In the genomic region with DNA sequence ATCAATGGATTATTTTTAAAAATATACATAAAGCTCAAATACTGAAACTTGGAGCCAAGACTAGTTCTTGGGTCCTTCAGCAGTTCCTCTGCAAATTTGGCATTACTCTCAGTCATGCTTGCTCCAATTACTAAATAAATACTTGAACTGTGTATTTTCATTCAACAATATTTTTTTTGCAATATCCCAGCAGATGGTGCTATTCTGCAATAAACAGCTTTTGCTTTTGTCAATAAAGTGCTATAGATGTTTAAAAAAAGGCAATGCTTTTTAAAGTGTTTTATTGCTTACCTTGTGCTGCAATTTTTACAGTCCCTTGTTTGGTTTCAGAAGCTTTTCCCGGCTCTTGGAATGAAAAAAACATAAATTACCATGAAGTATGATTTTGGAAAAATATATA, we compare ENCODE assay signal across 8 cellular contexts.
DNase-seq lines count a peak whose midpoint lies in the region; ATAC-seq, FAIRE-seq and TF ChIP-seq lines count a peak whose summit lies in the region.

No MANE protein-coding gene starts in this region.

- no peaks in the 10 kb centered on the region for H3K36me3 Mint-ChIP-seq in CD14-positive monocyte

- no peaks in the 10 kb centered on the region for H3K4me1 Mint-ChIP-seq in CD14-positive monocyte

- no peaks in the 10 kb centered on the region for H3K79me2 ChIP-seq in Loucy (ENCODE audit: insufficient read depth, low read length)

- no peaks in the 10 kb centered on the region for H3K9me2 ChIP-seq in Loucy (replicated peaks; ENCODE audit: low read depth, low read length)

- no peaks in the 10 kb centered on the region for H3K27me3 Mint-ChIP-seq in CD14-positive monocyte (ENCODE audit: low read depth in 3 of 3)

- H3K9me3 ChIP-seq in Loucy (ENCODE audit: insufficient read depth, low read depth, low read length) (no peaks in the 10 kb centered on the region), kidney (ENCODE audit: control insufficient read depth in 1 of 2, low read length in 2 of 2) (no peaks in the 10 kb centered on the region)

- no peak overlapping the region for H2AFZ ChIP-seq in Loucy (ENCODE audit: low read length)

- no peak overlapping the region for H3K4me2 ChIP-seq in Loucy (ENCODE audit: low read depth, low read length, poor library complexity, severe bottlenecking)

- ATAC-seq in GM18909 (IDR thresholded peaks at IDR 0.05; ENCODE audit: poor library complexity, unreplicated experiment) = no peak

- H3K9me3 Mint-ChIP-seq in CD14-positive monocyte = no peaks in the 10 kb centered on the region

- no peak overlapping the region for H3K27ac ChIP-seq in kidney (ENCODE audit: low read depth in 2 of 2, low read length in 2 of 2)

- H3K27ac Mint-ChIP-seq in CD14-positive monocyte = no peak overlapping the region

- no peak for FAIRE-seq in kidney (lab: Jason Lieb, UNC)

- H3K4me3 Mint-ChIP-seq in CD14-positive monocyte = no peak overlapping the region

- H3K4me3 ChIP-seq in Loucy (ENCODE audit: low read length, poor library complexity, severe bottlenecking) (no peak overlapping the region), kidney (ENCODE audit: low read length in 2 of 2) (no peak overlapping the region)

- H3K4me1 ChIP-seq in Loucy (ENCODE audit: insufficient read depth, low read length, poor library complexity, severe bottlenecking) (no peaks in the 10 kb centered on the region), kidney (ENCODE audit: control insufficient read depth in 1 of 2, insufficient read depth in 1 of 2, low read depth in 1 of 2, low read length in 2 of 2) (no peaks in the 10 kb centered on the region)

- TF ChIP-seq CTCF in Loucy (conservative IDR thresholded peaks at IDR 0.05; ENCODE audit: low read length) = peak; percentile 72
- peak; percentile 2 for TF ChIP-seq CTCF in kidney (IDR thresholded peaks at IDR 0.05; ENCODE audit: borderline replicate concordance, extremely low read depth, insufficient read depth)
- no peak for TF ChIP-seq CTCF in CD14-positive monocyte (IDR thresholded peaks at IDR 0.05)

- H4K20me1 ChIP-seq in Loucy (ENCODE audit: insufficient read depth, low read length, poor library complexity, severe bottlenecking) = no peaks in the 10 kb centered on the region

- H3K36me3 ChIP-seq in Loucy (ENCODE audit: insufficient read depth, low read length) (no peaks in the 10 kb centered on the region), kidney (ENCODE audit: control insufficient read depth in 1 of 2, insufficient read depth in 2 of 2, low read length in 2 of 2) (no peaks in the 10 kb centered on the region)

- no peaks in the 10 kb centered on the region for H3K27me3 ChIP-seq in Loucy (ENCODE audit: insufficient read depth, low read length, poor library complexity, severe bottlenecking)

- intact Hi-C loops in kidney (cut with DNase I) = no loop called here
- intact Hi-C loops in CD14-positive monocyte (cut with micrococcal nuclease) = no loop called here

- H3F3A ChIP-seq in Loucy (ENCODE audit: low read depth) = no peaks in the 10 kb centered on the region

- H3K9ac ChIP-seq in Loucy (ENCODE audit: low read depth, low read length, poor library complexity, severe bottlenecking) (no peak overlapping the region), kidney (ENCODE audit: low read length in 2 of 2) (no peak overlapping the region)

- no peak for TF ChIP-seq POLR2A in erythroblast (IDR thresholded peaks at IDR 0.05; ENCODE audit: low read length)

- peak; percentile 0 for DNase-seq in COR-L47 (lab: John Stamatoyannopoulos, UW)
- peak; percentile 11 for DNase-seq in RPMI7951 (ENCODE audit: low read depth)
- no peak for DNase-seq in kidney
- DNase-seq in erythroblast (lab: John Stamatoyannopoulos, UW) = no peak
- DNase-seq in CD14-positive monocyte (ENCODE audit: low spot score) = no peak
- DNase-seq in NCI-H226 = no peak

Comparison
In these comparisons a context has a peak if more than half of its experiments do, and no peak if none do; other contexts are left out.
1. DNase-seq: peak in COR-L47 (single experiment) and RPMI7951 (single experiment); none in kidney (single experiment), erythroblast (0 of 2), CD14-positive monocyte (single experiment) and NCI-H226 (single experiment).